Comparison of ENCODE assay signal across 1 cellular context in the genomic region with DNA sequence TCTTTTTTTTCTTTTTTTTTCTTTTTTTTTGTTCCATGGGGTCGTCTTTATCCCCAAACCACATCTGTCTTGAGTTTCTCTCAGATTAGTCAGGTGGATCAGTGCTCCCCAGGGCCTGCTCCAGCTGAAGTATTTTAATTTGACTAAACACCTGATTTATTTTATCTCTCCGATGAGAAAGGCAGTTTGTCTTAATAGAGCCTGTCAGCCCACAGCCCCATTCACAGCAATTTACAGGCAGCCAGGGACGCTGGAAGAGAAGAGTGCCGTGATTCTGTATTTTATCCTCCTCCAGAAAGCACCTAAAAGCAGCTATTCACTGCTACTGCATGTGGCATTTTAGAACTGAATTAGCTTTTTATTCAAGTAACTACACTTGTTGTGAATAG.
TF ChIP-seq lines count a peak whose summit lies in the region.

No MANE protein-coding gene starts in this region.

TF ChIP-seq in WTC11, 78 proteins besides CTCF, POLR2A, EP300 and RAD21 (continued from another document):
- TF ChIP-seq ERG (CRISPR knock-in tag; IDR thresholded peaks at IDR 0.05) (no peak), JAZF1 (CRISPR knock-in tag; IDR thresholded peaks at IDR 0.05) (no peak), SMAD4 (CRISPR knock-in tag; IDR thresholded peaks at IDR 0.05) (no peak), ESRRA (CRISPR knock-in tag; IDR thresholded peaks at IDR 0.05; ENCODE audit: borderline replicate concordance) (no peak), IRF2 (CRISPR knock-in tag; IDR thresholded peaks at IDR 0.05; ENCODE audit: borderline replicate concordance, low read depth) (no peak), NFYB (CRISPR knock-in tag; conservative IDR thresholded peaks at IDR 0.05; ENCODE audit: low read depth) (no peak), ZNF512 (CRISPR knock-in tag; IDR thresholded peaks at IDR 0.05; ENCODE audit: borderline replicate concordance) (no peak), TEAD1 (CRISPR knock-in tag; IDR thresholded peaks at IDR 0.05) (no peak), AFF4 (CRISPR knock-in tag; IDR thresholded peaks at IDR 0.05; ENCODE audit: borderline replicate concordance) (no peak)
- TF ChIP-seq, protein P1, sequence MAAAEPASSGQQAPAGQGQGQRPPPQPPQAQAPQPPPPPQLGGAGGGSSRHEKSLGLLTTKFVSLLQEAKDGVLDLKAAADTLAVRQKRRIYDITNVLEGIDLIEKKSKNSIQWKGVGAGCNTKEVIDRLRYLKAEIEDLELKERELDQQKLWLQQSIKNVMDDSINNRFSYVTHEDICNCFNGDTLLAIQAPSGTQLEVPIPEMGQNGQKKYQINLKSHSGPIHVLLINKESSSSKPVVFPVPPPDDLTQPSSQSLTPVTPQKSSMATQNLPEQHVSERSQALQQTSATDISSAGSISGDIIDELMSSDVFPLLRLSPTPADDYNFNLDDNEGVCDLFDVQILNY (CRISPR knock-in tag; IDR thresholded peaks at IDR 0.05) = no peak
